ENCODE assay signal across 1 cellular context in the genomic region with DNA sequence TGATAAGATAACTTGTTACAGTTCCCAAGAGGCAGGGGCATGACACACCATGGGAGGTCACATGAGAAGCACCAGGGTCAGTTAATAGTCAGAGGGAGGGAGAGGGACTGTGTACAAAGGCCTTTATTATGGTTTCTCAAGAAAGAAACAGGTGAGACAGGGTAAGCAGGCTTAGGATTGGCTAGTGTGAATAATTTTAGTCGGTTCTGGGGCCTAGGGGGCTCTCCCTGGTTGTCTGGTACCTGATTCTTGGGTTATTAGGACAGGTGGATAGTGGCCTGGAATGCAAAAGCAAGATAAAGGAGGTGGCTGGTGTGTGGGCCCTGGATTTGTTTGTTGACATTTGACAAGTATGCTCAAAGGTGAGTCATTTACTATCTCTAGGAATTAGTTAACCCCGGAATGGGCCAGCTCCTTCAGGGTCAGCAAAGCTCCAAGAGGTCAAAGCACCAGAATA.
A peak's percentile ranks its signal among the peaks of the same experiment; 100 is the strongest.
TF ChIP-seq lines count a peak whose summit lies in the region.

No MANE protein-coding gene starts in this region.

TF ChIP-seq in K562, 482 proteins besides CTCF, POLR2A, EP300 and RAD21 (continued from another document and continues in another):
- TF ChIP-seq, protein P1, sequence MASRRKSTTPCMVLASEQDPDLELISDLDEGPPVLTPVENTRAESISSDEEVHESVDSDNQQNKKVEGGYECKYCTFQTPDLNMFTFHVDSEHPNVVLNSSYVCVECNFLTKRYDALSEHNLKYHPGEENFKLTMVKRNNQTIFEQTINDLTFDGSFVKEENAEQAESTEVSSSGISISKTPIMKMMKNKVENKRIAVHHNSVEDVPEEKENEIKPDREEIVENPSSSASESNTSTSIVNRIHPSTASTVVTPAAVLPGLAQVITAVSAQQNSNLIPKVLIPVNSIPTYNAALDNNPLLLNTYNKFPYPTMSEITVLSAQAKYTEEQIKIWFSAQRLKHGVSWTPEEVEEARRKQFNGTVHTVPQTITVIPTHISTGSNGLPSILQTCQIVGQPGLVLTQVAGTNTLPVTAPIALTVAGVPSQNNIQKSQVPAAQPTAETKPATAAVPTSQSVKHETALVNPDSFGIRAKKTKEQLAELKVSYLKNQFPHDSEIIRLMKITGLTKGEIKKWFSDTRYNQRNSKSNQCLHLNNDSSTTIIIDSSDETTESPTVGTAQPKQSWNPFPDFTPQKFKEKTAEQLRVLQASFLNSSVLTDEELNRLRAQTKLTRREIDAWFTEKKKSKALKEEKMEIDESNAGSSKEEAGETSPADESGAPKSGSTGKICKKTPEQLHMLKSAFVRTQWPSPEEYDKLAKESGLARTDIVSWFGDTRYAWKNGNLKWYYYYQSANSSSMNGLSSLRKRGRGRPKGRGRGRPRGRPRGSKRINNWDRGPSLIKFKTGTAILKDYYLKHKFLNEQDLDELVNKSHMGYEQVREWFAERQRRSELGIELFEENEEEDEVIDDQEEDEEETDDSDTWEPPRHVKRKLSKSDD (conservative IDR thresholded peaks at IDR 0.05; ENCODE audit: low read length): no peak
- TF ChIP-seq CBX5 (IDR thresholded peaks at IDR 0.05; ENCODE audit: borderline replicate concordance, low read depth): no peak
- no peak for TF ChIP-seq SRF (CRISPR knock-in tag; IDR thresholded peaks at IDR 0.05)
- no peak for TF ChIP-seq PCBP2 (IDR thresholded peaks at IDR 0.05; ENCODE audit: low read depth, low read length, poor library complexity, severe bottlenecking)
- TF ChIP-seq KDM2B (CRISPR knock-in tag; IDR thresholded peaks at IDR 0.05): no peak
- no peak for TF ChIP-seq ZNF668 (CRISPR knock-in tag; IDR thresholded peaks at IDR 0.05)
- peak; percentile 60 for TF ChIP-seq ZFX (CRISPR knock-in tag; IDR thresholded peaks at IDR 0.05)
- no peak for TF ChIP-seq CEBPB (tag; IDR thresholded peaks at IDR 0.05)
- TF ChIP-seq RNF2 (IDR thresholded peaks at IDR 0.05): no peak
- no peak for TF ChIP-seq MAFF (IDR thresholded peaks at IDR 0.05; ENCODE audit: low read length)
- TF ChIP-seq MED1 (CRISPR knock-in tag; IDR thresholded peaks at IDR 0.05; ENCODE audit: borderline replicate concordance): no peak
- TF ChIP-seq TGIF2 (CRISPR knock-in tag; IDR thresholded peaks at IDR 0.05): no peak
- no peak for TF ChIP-seq RBM15 (IDR thresholded peaks at IDR 0.05; ENCODE audit: insufficient read depth, low read length)
- TF ChIP-seq KDM1A (IDR thresholded peaks at IDR 0.05): peak; percentile 83 to 90
- no peak for TF ChIP-seq ILF3 (IDR thresholded peaks at IDR 0.05; ENCODE audit: borderline replicate concordance)
- no peak for TF ChIP-seq TFAM (CRISPR knock-in tag; conservative IDR thresholded peaks at IDR 0.05)
- no peak for TF ChIP-seq SIN3B (IDR thresholded peaks at IDR 0.05; ENCODE audit: low read depth)
- TF ChIP-seq PRMT5 (CRISPR knock-in tag; IDR thresholded peaks at IDR 0.05): no peak
- TF ChIP-seq ATF7 (IDR thresholded peaks at IDR 0.05): peak; percentile 58; the same call in 1 of the 2 replicates
- TF ChIP-seq ZSCAN29 (IDR thresholded peaks at IDR 0.05): no peak
- TF ChIP-seq KLF13 (tag; IDR thresholded peaks at IDR 0.05; ENCODE audit: borderline replicate concordance, low read depth): no peak
- no peak for TF ChIP-seq ARNT (IDR thresholded peaks at IDR 0.05)
- TF ChIP-seq HIVEP1 (CRISPR knock-in tag; IDR thresholded peaks at IDR 0.05): no peak
- TF ChIP-seq XRCC3 (IDR thresholded peaks at IDR 0.05): no peak
- no peak for TF ChIP-seq SMARCB1 (IDR thresholded peaks at IDR 0.05; ENCODE audit: insufficient read length, low read depth)
- TF ChIP-seq MGA (IDR thresholded peaks at IDR 0.05): no peak
- no peak for TF ChIP-seq NFE2L1 (tag; IDR thresholded peaks at IDR 0.05; ENCODE audit: borderline replicate concordance, low read depth)
- no peak for TF ChIP-seq XRCC5 (IDR thresholded peaks at IDR 0.05; ENCODE audit: low read depth, low read length)
- no peak for TF ChIP-seq HEY1 (CRISPR knock-in tag; IDR thresholded peaks at IDR 0.05; ENCODE audit: borderline replicate concordance)
- TF ChIP-seq SETDB1 (IDR thresholded peaks at IDR 0.05; ENCODE audit: low read length): no peak
- no peak for TF ChIP-seq PBX2 (CRISPR knock-in tag; IDR thresholded peaks at IDR 0.05; ENCODE audit: low read depth)
- TF ChIP-seq PBX2 (tag; conservative IDR thresholded peaks at IDR 0.05; ENCODE audit: low read depth): no peak
- TF ChIP-seq, protein P2, sequence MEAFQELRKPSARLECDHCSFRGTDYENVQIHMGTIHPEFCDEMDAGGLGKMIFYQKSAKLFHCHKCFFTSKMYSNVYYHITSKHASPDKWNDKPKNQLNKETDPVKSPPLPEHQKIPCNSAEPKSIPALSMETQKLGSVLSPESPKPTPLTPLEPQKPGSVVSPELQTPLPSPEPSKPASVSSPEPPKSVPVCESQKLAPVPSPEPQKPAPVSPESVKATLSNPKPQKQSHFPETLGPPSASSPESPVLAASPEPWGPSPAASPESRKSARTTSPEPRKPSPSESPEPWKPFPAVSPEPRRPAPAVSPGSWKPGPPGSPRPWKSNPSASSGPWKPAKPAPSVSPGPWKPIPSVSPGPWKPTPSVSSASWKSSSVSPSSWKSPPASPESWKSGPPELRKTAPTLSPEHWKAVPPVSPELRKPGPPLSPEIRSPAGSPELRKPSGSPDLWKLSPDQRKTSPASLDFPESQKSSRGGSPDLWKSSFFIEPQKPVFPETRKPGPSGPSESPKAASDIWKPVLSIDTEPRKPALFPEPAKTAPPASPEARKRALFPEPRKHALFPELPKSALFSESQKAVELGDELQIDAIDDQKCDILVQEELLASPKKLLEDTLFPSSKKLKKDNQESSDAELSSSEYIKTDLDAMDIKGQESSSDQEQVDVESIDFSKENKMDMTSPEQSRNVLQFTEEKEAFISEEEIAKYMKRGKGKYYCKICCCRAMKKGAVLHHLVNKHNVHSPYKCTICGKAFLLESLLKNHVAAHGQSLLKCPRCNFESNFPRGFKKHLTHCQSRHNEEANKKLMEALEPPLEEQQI (IDR thresholded peaks at IDR 0.05): peak; percentile 25; the same call in 1 of the 2 replicates
- TF ChIP-seq PYGO2 (tag; IDR thresholded peaks at IDR 0.05): no peak
- TF ChIP-seq ZNF830 (CRISPR knock-in tag; IDR thresholded peaks at IDR 0.05): no peak
- no peak for TF ChIP-seq LEF1 (IDR thresholded peaks at IDR 0.05)
- no peak for TF ChIP-seq RBM25 (IDR thresholded peaks at IDR 0.05; ENCODE audit: low read depth, low read length, severe bottlenecking)
- no peak for TF ChIP-seq E2F3 (CRISPR knock-in tag; IDR thresholded peaks at IDR 0.05)
- TF ChIP-seq ZNF324 (CRISPR knock-in tag; IDR thresholded peaks at IDR 0.05): no peak
- TF ChIP-seq NFE2 (IDR thresholded peaks at IDR 0.05; ENCODE audit: low read depth): no peak
- TF ChIP-seq FOXK2 (conservative IDR thresholded peaks at IDR 0.05 in 1 of 2, IDR thresholded peaks at IDR 0.05 in 1 of 2; ENCODE audit: low read depth in 2 of 2): peak in 1 of 2 experiments; percentile 59; a peak in 2 of 4 replicates
- no peak for TF ChIP-seq MECOM (CRISPR knock-in tag; IDR thresholded peaks at IDR 0.05)
